19 cellular contexts compared by ENCODE assay signal in genomic region chr15:52113246-52113645, GRCh38. TPM values are rescaled to one million over a fixed set of nuclear protein-coding genes. Genes with fewer than 3 reads are reported as not detected.
DNase-seq lines count a peak whose midpoint lies in the region; ATAC-seq and TF ChIP-seq lines count a peak whose summit lies in the region.
"Had no signal": no experiment of that assay in that cellular context is flagged by ENCODE, and none has a peak within 500 bp of the region (broad histone marks: within the 10 kb centered on the region; RNA-seq: fewer than 3 reads in every experiment).

No MANE protein-coding gene starts in this region.

- no peaks in the 10 kb centered on the region for H3K36me3 Mint-ChIP-seq in natural killer cell treated with Interleukin-12 subunit alpha and Interleukin-12 subunit beta and Interleukin-15 and Interleukin-18, amount 100 ng/mL, for 72 hours
- H3K36me3 Mint-ChIP-seq in natural killer cell (no peaks in the 10 kb centered on the region), neural progenitor cell (no peaks in the 10 kb centered on the region)
- peaks cover 3% of the 10 kb centered on the region for H3K36me3 Mint-ChIP-seq in effector memory CD8-positive, alpha-beta T cell (ENCODE audit: insufficient read depth)

- H3K9me3 ChIP-seq in subcutaneous abdominal adipose tissue (ENCODE audit: control insufficient read depth in 5 of 5, low read length in 5 of 5) (no peaks in the 10 kb centered on the region), neural progenitor cell (ENCODE audit: low read depth) (no peaks in the 10 kb centered on the region)
- H3K9me3 ChIP-seq: mucosa of descending colon, pancreas, SK-N-SH, tibial artery had no signal

- H3K27me3 Mint-ChIP-seq in natural killer cell treated with Interleukin-12 subunit alpha and Interleukin-12 subunit beta and Interleukin-15 and Interleukin-18, amount 100 ng/mL, for 72 hours, result peaks cover 21 to 29% of the 10 kb centered on the region in 2 donors
- H3K27me3 Mint-ChIP-seq in natural killer cell (ENCODE audit: low read depth in 2 of 2), result peaks cover 18 to 24% of the 10 kb centered on the region in 2 donors
- H3K27me3 Mint-ChIP-seq in effector memory CD8-positive, alpha-beta T cell, result peaks cover 27 to 33% of the 10 kb centered on the region in 2 donors
- H3K27me3 Mint-ChIP-seq in neural progenitor cell (ENCODE audit: insufficient read depth, low read depth), result peaks cover 2% of the 10 kb centered on the region

- H3K4me2 ChIP-seq in neural progenitor cell, result no peak overlapping the region
- H3K4me2 ChIP-seq: KMS-11, SK-N-SH had no signal

- TF ChIP-seq CTCF in natural killer cell (IDR thresholded peaks at IDR 0.05) (no peak), NB4 (IDR thresholded peaks at IDR 0.05; ENCODE audit: low read depth, low read length) (no peak), neural progenitor cell (IDR thresholded peaks at IDR 0.05) (no peak)

- H3K9me3 Mint-ChIP-seq in natural killer cell treated with Interleukin-12 subunit alpha and Interleukin-12 subunit beta and Interleukin-15 and Interleukin-18, amount 100 ng/mL, for 72 hours, result no peaks in the 10 kb centered on the region
- H3K9me3 Mint-ChIP-seq in natural killer cell, result no peaks in the 10 kb centered on the region
- no peaks in the 10 kb centered on the region for H3K9me3 Mint-ChIP-seq in effector memory CD8-positive, alpha-beta T cell
- H3K9me3 Mint-ChIP-seq in neural progenitor cell, result peaks cover 9% of the 10 kb centered on the region

- peak overlapping the region; percentile 47 for H3K4me3 Mint-ChIP-seq in natural killer cell treated with Interleukin-12 subunit alpha and Interleukin-12 subunit beta and Interleukin-15 and Interleukin-18, amount 100 ng/mL, for 72 hours
- H3K4me3 Mint-ChIP-seq in natural killer cell (no peak overlapping the region), neural progenitor cell (no peak overlapping the region)
- peak overlapping the region; percentile 6 to 37 for H3K4me3 Mint-ChIP-seq in effector memory CD8-positive, alpha-beta T cell

- no peak for DNase-seq in natural killer cell treated with Interleukin-12 subunit alpha and Interleukin-12 subunit beta and Interleukin-15 and Interleukin-18, amount 100 ng/mL, for 72 hours (ENCODE audit: low spot score)
- DNase-seq in natural killer cell, result no peak
- peak; percentile 62 for DNase-seq in NB4 (ENCODE audit: low read depth)
- DNase-seq in effector memory CD8-positive, alpha-beta T cell, result no peak
- no peak for DNase-seq in stimulated activated CD4-positive, alpha-beta T cell treated with anti-CD3 and anti-CD28 coated beads, Interleukin-1b, Interleukin-23, amount 100 ng/mL, for 48 hours
- DNase-seq in neural progenitor cell (ENCODE audit: low spot score), result no peak
- DNase-seq: activated CD8-positive, alpha-beta memory T cell treated with anti-CD3 and anti-CD28 coated beads for 24 hours; activated effector memory CD4-positive, alpha-beta T cell treated with anti-CD3 and anti-CD28 coated beads, Interleukin-2, amount 50 U/mL, for 16 hours; foreskin melanocyte; mucosa of descending colon; stimulated activated CD4-positive, alpha-beta T cell treated with anti-CD3 and anti-CD28 coated beads, Interleukin-4, amount 100 ng/mL, for 1 hour; tibial artery had no signal

- TF ChIP-seq POLR2A in NB4 (IDR thresholded peaks at IDR 0.05; ENCODE audit: extremely low read depth, insufficient read length), result no peak

- no peak overlapping the region for H2AFZ ChIP-seq in neural progenitor cell (replicated peaks)

- peak overlapping the region; percentile 43 for H3K4me3 ChIP-seq in NB4 (ENCODE audit: low read depth, low read length)
- H3K4me3 ChIP-seq in subcutaneous abdominal adipose tissue (ENCODE audit: low read depth in 1 of 5, low read length in 5 of 5), result no peak overlapping the region
- no peak overlapping the region for H3K4me3 ChIP-seq in neural progenitor cell
- H3K4me3 ChIP-seq: mucosa of descending colon had no signal

- H3K27ac ChIP-seq in subcutaneous abdominal adipose tissue (ENCODE audit: low read depth, low read length) (peak overlapping the region; percentile 63), neural progenitor cell (no peak overlapping the region)
- H3K27ac ChIP-seq: coronary artery, KMS-11, pancreas, tibial artery had no signal

- H3K27me3 ChIP-seq in subcutaneous abdominal adipose tissue (ENCODE audit: control insufficient read depth in 5 of 5, insufficient read depth in 4 of 5, low read length in 5 of 5) (peaks cover 0 to 16% (median 5%) of the 10 kb centered on the region in 5 donors), neural progenitor cell (peaks cover 23% of the 10 kb centered on the region)
- H3K27me3 ChIP-seq: pancreas had no signal

- H3K9ac ChIP-seq in subcutaneous abdominal adipose tissue (ENCODE audit: low read length in 5 of 5) (no peak overlapping the region), neural progenitor cell (no peak overlapping the region)
- H3K9ac ChIP-seq: KMS-11, SK-N-SH had no signal

- H4K20me1 ChIP-seq in neural progenitor cell (ENCODE audit: low read depth), result no peaks in the 10 kb centered on the region

- H3K4me1 Mint-ChIP-seq in natural killer cell treated with Interleukin-12 subunit alpha and Interleukin-12 subunit beta and Interleukin-15 and Interleukin-18, amount 100 ng/mL, for 72 hours (ENCODE audit: low read depth in 2 of 2), result peaks cover 4 to 5% of the 10 kb centered on the region in 2 donors
- no peaks in the 10 kb centered on the region for H3K4me1 Mint-ChIP-seq in natural killer cell
- H3K4me1 Mint-ChIP-seq in effector memory CD8-positive, alpha-beta T cell (ENCODE audit: low read depth in 2 of 2), result peaks cover 2 to 4% of the 10 kb centered on the region in 2 donors
- peaks cover 22% of the 10 kb centered on the region for H3K4me1 Mint-ChIP-seq in neural progenitor cell

- H3F3A ChIP-seq in neural progenitor cell (ENCODE audit: low read depth), result no peaks in the 10 kb centered on the region

- intact Hi-C loops in natural killer cell (cut with micrococcal nuclease), result no loop called here

- H3K4me1 ChIP-seq in subcutaneous abdominal adipose tissue (ENCODE audit: control insufficient read depth in 5 of 5, insufficient read depth in 5 of 5, low read length in 5 of 5) (peaks cover 0 to 68% (median 45%) of the 10 kb centered on the region in 5 donors), neural progenitor cell (no peaks in the 10 kb centered on the region)

- no peaks in the 10 kb centered on the region for H3K79me2 ChIP-seq in neural progenitor cell (ENCODE audit: low read depth)

- H3K27ac Mint-ChIP-seq in natural killer cell treated with Interleukin-12 subunit alpha and Interleukin-12 subunit beta and Interleukin-15 and Interleukin-18, amount 100 ng/mL, for 72 hours, result no peak overlapping the region
- H3K27ac Mint-ChIP-seq in natural killer cell (no peak overlapping the region), neural progenitor cell (no peak overlapping the region)
- H3K27ac Mint-ChIP-seq in effector memory CD8-positive, alpha-beta T cell, result no peak overlapping the region

- ATAC-seq in natural killer cell treated with Interleukin-12 subunit alpha and Interleukin-12 subunit beta and Interleukin-15 and Interleukin-18, amount 100 ng/mL, for 72 hours, result no peak
- no peak for ATAC-seq in natural killer cell
- ATAC-seq in effector memory CD8-positive, alpha-beta T cell (replicated peaks), result no peak

- H3K36me3 ChIP-seq in subcutaneous abdominal adipose tissue (ENCODE audit: control insufficient read depth in 5 of 5, insufficient read depth in 5 of 5, low read length in 5 of 5), result no peaks in the 10 kb centered on the region
- H3K36me3 ChIP-seq in neural progenitor cell, result no peaks in the 10 kb centered on the region
- H3K36me3 ChIP-seq: pancreas, tibial artery had no signal

RNA-seq across cellular contexts. Expression of gene BCL2L10, which starts 0.7 kb away (rescaled TPM):
- not detected for total RNA-seq in natural killer cell treated with Interleukin-12 subunit alpha and Interleukin-12 subunit beta and Interleukin-15 and Interleukin-18, amount 100 ng/mL, for 72 hours
- total RNA-seq in natural killer cell, result under 1 TPM in 1 of 3 donors, not detected in 2; 0.45 TPM
- 0.22 and 0.31 TPM in 2 replicates for total RNA-seq in neural progenitor cell (ENCODE audit: low replicate concordance)
- total RNA-seq: endothelial cell of umbilical vein, H4 had no signal

Comparison
In these comparisons a context has a peak if more than half of its experiments do, and no peak if none do; other contexts are left out.
1. H3K4me3 Mint-ChIP-seq: peak in natural killer cell treated with Interleukin-12 subunit alpha and Interleukin-12 subunit beta and Interleukin-15 and Interleukin-18, amount 100 ng/mL, for 72 hours (single experiment) and effector memory CD8-positive, alpha-beta T cell (2 of 2); none in natural killer cell (single experiment) and neural progenitor cell (single experiment).